Comparison of ENCODE assay signal across 1 cellular context in the genomic region with DNA sequence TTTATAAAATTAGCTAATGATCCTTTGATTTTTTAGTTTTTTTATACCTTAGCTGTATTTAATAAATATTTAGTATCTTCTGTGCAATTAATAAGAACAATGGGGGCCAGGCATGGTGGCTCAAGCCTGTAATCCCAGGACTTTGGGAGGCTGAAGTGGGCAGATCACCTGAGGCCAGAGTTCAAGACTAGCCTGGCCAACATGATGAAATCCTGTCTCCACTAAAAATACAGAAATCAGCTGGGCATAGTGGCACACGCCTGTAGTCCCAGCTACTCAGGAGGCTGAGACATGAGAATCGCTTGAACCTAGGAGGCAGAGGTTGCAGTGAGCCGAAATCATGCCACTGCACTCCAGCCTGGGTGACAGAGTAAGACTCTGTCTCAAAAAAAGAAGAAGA.
A peak's percentile ranks its signal among the peaks of the same experiment; 100 is the strongest.
TF ChIP-seq lines count a peak whose summit lies in the region.

No MANE protein-coding gene starts in this region.

TF ChIP-seq in liver, 16 proteins besides CTCF, POLR2A, EP300 and RAD21:
- TF ChIP-seq HNF4A (conservative IDR thresholded peaks at IDR 0.05): peak; percentile 53 to 54
- TF ChIP-seq RXRA (IDR thresholded peaks at IDR 0.05): peak; percentile 47 to 52
